8 cellular contexts compared by ENCODE assay signal in the genomic region with DNA sequence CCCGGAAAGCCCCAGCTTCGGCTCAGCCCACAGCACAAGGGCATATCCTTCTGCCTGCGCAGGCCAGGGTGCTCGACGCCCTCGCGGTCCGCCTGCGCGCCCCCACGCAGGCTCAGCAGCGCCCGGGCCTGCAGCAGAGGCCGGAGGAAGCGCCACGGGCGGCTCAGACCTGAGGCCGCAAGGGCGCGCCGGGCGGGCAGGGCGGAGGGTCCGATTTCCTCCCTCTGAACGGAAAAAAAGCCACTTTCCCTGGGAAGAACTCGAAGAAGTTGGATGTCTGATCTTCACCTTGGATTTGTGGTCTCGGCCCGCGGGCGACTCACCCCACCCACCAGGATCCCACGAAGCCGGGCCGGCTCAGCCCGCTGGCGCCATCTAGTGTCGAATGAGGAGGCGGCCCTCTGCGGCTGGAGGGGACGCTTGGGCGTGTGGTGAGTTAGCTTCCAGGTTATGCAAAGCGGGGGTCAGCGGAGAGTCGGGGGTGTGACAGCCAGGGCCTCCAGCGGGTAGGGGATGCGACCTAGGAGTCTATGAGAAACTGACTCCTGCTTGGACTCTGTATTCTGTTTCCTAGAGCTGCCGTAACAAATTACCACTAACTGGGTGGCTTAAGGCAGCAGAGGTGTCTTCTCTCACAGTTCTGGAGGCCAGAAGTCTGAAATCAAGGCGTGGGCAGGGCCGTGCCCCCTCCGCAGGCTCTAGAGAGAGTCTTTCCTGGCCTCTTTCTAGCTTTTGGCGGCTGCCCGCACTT. TPM values are rescaled to one million over a fixed set of nuclear protein-coding genes. Genes with fewer than 3 reads are reported as not detected.
DNase-seq lines count a peak whose midpoint lies in the region; ATAC-seq, FAIRE-seq and TF ChIP-seq lines count a peak whose summit lies in the region.

No MANE protein-coding gene starts in this region.

- peak; percentile 65 for ATAC-seq in HG02884 (IDR thresholded peaks at IDR 0.05; ENCODE audit: unreplicated experiment)
- peak; percentile 88 to 91 for ATAC-seq in activated CD4-positive, CD25-positive, alpha-beta regulatory T cell treated with anti-CD3 and anti-CD28 coated beads, Interleukin-2, amount 50 U/mL, for 24 hours

- DNase-seq in NCI-H510A treated with DMSO at 0.1 percent for 48 hours (lab: John Stamatoyannopoulos, UW): peak; percentile 70
- DNase-seq in NCI-H510A (lab: John Stamatoyannopoulos, UW): no peak
- peak; percentile 80 for DNase-seq in NCI-H2107 (lab: John Stamatoyannopoulos, UW)
- peak; percentile 73 for DNase-seq in central memory CD4-positive, alpha-beta T cell
- DNase-seq in kidney: peak; percentile 92
- DNase-seq in stimulated activated CD4-positive, alpha-beta T cell treated with anti-CD3 and anti-CD28 coated beads, Interleukin-15, amount 100 ng/mL, for 24 hours: peak; percentile 88

- peaks cover 6 to 7% of the 10 kb centered on the region in 2 donors for H3K4me1 ChIP-seq in kidney (ENCODE audit: control insufficient read depth in 1 of 2, insufficient read depth in 1 of 2, low read depth in 1 of 2, low read length in 2 of 2)

- H3K27ac ChIP-seq in kidney (ENCODE audit: low read depth in 2 of 2, low read length in 2 of 2): peak overlapping the region; percentile 40 to 69

- H3K36me3 ChIP-seq in kidney (ENCODE audit: control insufficient read depth in 1 of 2, insufficient read depth in 2 of 2, low read length in 2 of 2): no peaks in the 10 kb centered on the region

- peak overlapping the region; percentile 48 to 63 for H3K9ac ChIP-seq in kidney (ENCODE audit: low read length in 2 of 2)

- H3K4me3 ChIP-seq in kidney (ENCODE audit: low read length in 2 of 2): peak overlapping the region; percentile 56 to 67

- no peaks in the 10 kb centered on the region for H3K9me3 ChIP-seq in kidney (ENCODE audit: control insufficient read depth in 1 of 2, low read length in 2 of 2)

- TF ChIP-seq CTCF in kidney (IDR thresholded peaks at IDR 0.05; ENCODE audit: borderline replicate concordance, extremely low read depth, insufficient read depth): peak; percentile 94

- intact Hi-C loops in kidney (cut with DNase I): loop anchor here (5.0 kb wide), 1 partner anchor 140 kb away; no protein-coding TSS in a partner anchor

- no peak for FAIRE-seq in kidney (lab: Jason Lieb, UNC)

RNA-seq across cellular contexts. Expression of a gene that starts 40.0 kb away (rescaled TPM):
- total RNA-seq in kidney: 340 TPM
- 207 TPM for polyA plus RNA-seq in kidney (ENCODE audit: insufficient read depth, low read depth, low replicate concordance)
